In genomic region chr21:35924714-35925301, GRCh38 we compare ENCODE assay signal across 11 cellular contexts.
DNase-seq lines count a peak whose midpoint lies in the region; ATAC-seq and TF ChIP-seq lines count a peak whose summit lies in the region.
"Had no signal": no experiment of that assay in that cellular context is flagged by ENCODE, and none has a peak within 500 bp of the region (broad histone marks: within the 10 kb centered on the region; RNA-seq: fewer than 3 reads in every experiment).

No MANE protein-coding gene starts in this region.

- H3K36me3 Mint-ChIP-seq in CD14-positive monocyte: no peaks in the 10 kb centered on the region
- H3K36me3 Mint-ChIP-seq in naive thymus-derived CD4-positive, alpha-beta T cell: no peaks in the 10 kb centered on the region

- H3K9me3 ChIP-seq in body of pancreas (no peaks in the 10 kb centered on the region), spleen (no peaks in the 10 kb centered on the region)
- H3K9me3 ChIP-seq in naive thymus-derived CD4-positive, alpha-beta T cell (ENCODE audit: control insufficient read depth in 2 of 3, low read length in 3 of 3): no peaks in the 10 kb centered on the region

- H3K27me3 Mint-ChIP-seq in CD14-positive monocyte (ENCODE audit: low read depth in 3 of 3): peaks cover 0 to 5% (median 0%) of the 10 kb centered on the region in 3 donors
- H3K27me3 Mint-ChIP-seq in naive thymus-derived CD4-positive, alpha-beta T cell: peaks cover 8 to 36% (median 14%) of the 10 kb centered on the region in 5 donors

- peaks cover 0 to 3% (median 0%) of the 10 kb centered on the region in 7 donors for H3K9me3 Mint-ChIP-seq in CD14-positive monocyte
- peaks cover 0 to 4% (median 0%) of the 10 kb centered on the region in 11 donors for H3K9me3 Mint-ChIP-seq in naive thymus-derived CD4-positive, alpha-beta T cell
- H3K9me3 Mint-ChIP-seq: activated B cell treated with CpG ODN at 0.5 μM for 24 hours had no signal

- TF ChIP-seq POLR2A in body of pancreas (IDR thresholded peaks at IDR 0.05): no peak
- TF ChIP-seq POLR2A in spleen (IDR thresholded peaks at IDR 0.05): no peak

- H3K4me1 ChIP-seq in body of pancreas (peaks cover 23% of the 10 kb centered on the region), spleen (peaks cover 0 to 3% (median 0%) of the 10 kb centered on the region in 6 donors)
- H3K4me1 ChIP-seq in naive thymus-derived CD4-positive, alpha-beta T cell (ENCODE audit: control insufficient read depth in 2 of 2, insufficient read depth in 2 of 2, low read length in 2 of 2): no peaks in the 10 kb centered on the region

- no peak overlapping the region for H3K4me3 Mint-ChIP-seq in CD14-positive monocyte
- H3K4me3 Mint-ChIP-seq in naive thymus-derived CD4-positive, alpha-beta T cell: no peak overlapping the region
- H3K4me3 Mint-ChIP-seq: activated B cell treated with CpG ODN at 0.5 μM for 24 hours, nephron had no signal

- ATAC-seq in body of pancreas (peak; percentile 18), GM21447 (IDR thresholded peaks at IDR 0.05; ENCODE audit: unreplicated experiment) (no peak)
- peak; percentile 61 for ATAC-seq in naive thymus-derived CD4-positive, alpha-beta T cell

- CTCF ChIA-PET in naive thymus-derived CD4-positive, alpha-beta T cell (lab: Charles Lee): no interaction called here

- H3K27me3 ChIP-seq in body of pancreas (no peaks in the 10 kb centered on the region), spleen (replicated peaks in 1 of 7) (peaks cover 0 to 17% (median 0%) of the 10 kb centered on the region in 7 donors)
- H3K27me3 ChIP-seq in naive thymus-derived CD4-positive, alpha-beta T cell (ENCODE audit: control insufficient read depth in 2 of 2, insufficient read depth in 2 of 2, low read length in 2 of 2): no peaks in the 10 kb centered on the region

- H3K4me1 Mint-ChIP-seq in CD14-positive monocyte: peaks cover 13% of the 10 kb centered on the region
- no peaks in the 10 kb centered on the region for H3K4me1 Mint-ChIP-seq in naive thymus-derived CD4-positive, alpha-beta T cell
- H3K4me1 Mint-ChIP-seq: activated B cell treated with CpG ODN at 0.5 μM for 24 hours had no signal

- intact Hi-C loops in CD14-positive monocyte (cut with micrococcal nuclease): no loop called here
- intact Hi-C loops in body of pancreas (cut with DNase I): no loop called here
- intact Hi-C loops in naive thymus-derived CD4-positive, alpha-beta T cell (cut with micrococcal nuclease): loop anchor here in 1 of 2 donors (5.0 kb wide), 1 partner anchor 187 kb away; no protein-coding TSS in a partner anchor
- intact Hi-C loops in spleen (cut with DNase I; ENCODE audit: low total_unique reads): no loop called here

- H3K27ac Mint-ChIP-seq in CD14-positive monocyte: peak overlapping the region; percentile 3 to 77 (median 57)
- no peak overlapping the region for H3K27ac Mint-ChIP-seq in naive thymus-derived CD4-positive, alpha-beta T cell
- H3K27ac Mint-ChIP-seq: activated B cell treated with CpG ODN at 0.5 μM for 24 hours had no signal

- H3K36me3 ChIP-seq in body of pancreas (replicated peaks in 1 of 2; ENCODE audit: insufficient read depth in 1 of 2, low read depth in 2 of 2): no peaks in the 10 kb centered on the region
- no peaks in the 10 kb centered on the region for H3K36me3 ChIP-seq in naive thymus-derived CD4-positive, alpha-beta T cell (ENCODE audit: control insufficient read depth in 2 of 3, insufficient read depth in 3 of 3, low read length in 3 of 3)
- H3K36me3 ChIP-seq in spleen: no peaks in the 10 kb centered on the region

- POLR2A ChIA-PET in naive thymus-derived CD4-positive, alpha-beta T cell (lab: Charles Lee): no interaction called here

- 70% methylated on average over 6 of the region's 6 CpGs for WGBS in body of pancreas, 2 donors
- 64 to 87% (median 70%) methylated on average over 6 of the region's 6 CpGs for WGBS in spleen, 5 donors

- no peak for TF ChIP-seq CTCF in CD14-positive monocyte (IDR thresholded peaks at IDR 0.05)
- TF ChIP-seq CTCF in body of pancreas (IDR thresholded peaks at IDR 0.05): no peak
- no peak for TF ChIP-seq CTCF in spleen (IDR thresholded peaks at IDR 0.05 in 8 of 11, conservative IDR thresholded peaks at IDR 0.05 in 3 of 11)

- DNase-seq in CD14-positive monocyte (ENCODE audit: low spot score): peak; percentile 67
- DNase-seq in LHCN-M2 (ENCODE audit: low read depth): peak; percentile 92
- peak in 2 of 4 donors; percentile 18 to 26 for DNase-seq in body of pancreas
- DNase-seq in naive thymus-derived CD4-positive, alpha-beta T cell: peak in 2 of 9 donors; percentile 14
- DNase-seq in SHP77 (lab: John Stamatoyannopoulos, UW): no peak
- DNase-seq in spleen: no peak
- DNase-seq in NCI-H128 (lab: John Stamatoyannopoulos, UW; ENCODE audit: unreplicated experiment): no peak
- DNase-seq: activated B cell treated with CpG ODN at 0.5 μM for 24 hours, NCI-H1105 had no signal

- H3K27ac ChIP-seq in body of pancreas (peak overlapping the region in 3 of 4 donors; percentile 17 to 77 (median 70)), spleen (no peak overlapping the region)
- no peak overlapping the region for H3K27ac ChIP-seq in naive thymus-derived CD4-positive, alpha-beta T cell (ENCODE audit: low read depth, low read length)

- no peak overlapping the region for H3K4me3 ChIP-seq in body of pancreas
- no peak overlapping the region for H3K4me3 ChIP-seq in naive thymus-derived CD4-positive, alpha-beta T cell (ENCODE audit: low read length)
- H3K4me3 ChIP-seq in spleen: no peak overlapping the region

Comparison
In these comparisons a context has a peak if more than half of its experiments do, and no peak if none do; other contexts are left out.
1. DNase-seq: peak in CD14-positive monocyte (single experiment) and LHCN-M2 (single experiment); none in SHP77 (0 of 2), spleen (single experiment) and NCI-H128 (single experiment).
2. H3K27ac Mint-ChIP-seq: peak in CD14-positive monocyte (7 of 7); none in naive thymus-derived CD4-positive, alpha-beta T cell (0 of 9).
3. H3K27ac ChIP-seq: peak in body of pancreas (3 of 4); none in naive thymus-derived CD4-positive, alpha-beta T cell (single experiment) and spleen (0 of 8).